Comparison of ENCODE assay signal across 8 cellular contexts in the genomic region with DNA sequence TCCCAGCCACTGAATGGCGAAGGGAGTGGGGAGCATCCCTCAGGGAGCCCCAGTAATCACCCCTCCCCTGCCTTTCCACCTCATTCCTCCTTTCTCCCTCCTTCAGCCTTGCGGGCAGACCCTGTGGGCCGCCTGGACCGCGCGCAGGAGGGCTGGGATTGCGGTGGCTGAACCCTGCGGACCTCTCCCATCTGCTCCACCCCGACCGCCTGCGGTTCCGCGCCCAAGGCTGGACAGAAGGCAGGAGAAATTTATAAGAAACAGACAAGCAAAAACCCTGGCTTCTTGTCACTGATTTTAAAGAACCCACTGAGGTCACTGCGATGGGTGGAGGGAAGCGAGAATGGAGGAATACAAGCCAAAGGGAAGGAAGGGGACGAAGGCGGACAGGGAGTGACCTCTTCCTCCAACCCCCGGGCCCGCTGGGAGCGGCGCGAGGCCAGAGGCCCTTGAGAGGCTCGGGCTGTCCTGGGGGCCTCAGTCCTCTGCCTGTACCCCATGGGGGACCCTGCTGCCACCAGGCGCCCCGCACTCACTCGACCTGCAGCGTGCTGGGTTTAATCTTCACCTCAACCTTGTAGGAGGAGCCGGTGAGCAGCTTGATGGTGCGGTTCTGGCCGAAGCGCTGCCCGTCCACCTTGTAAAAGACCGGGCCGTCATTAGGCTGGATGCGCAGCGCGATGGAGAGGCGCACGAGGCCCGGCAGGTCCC. TPM values are rescaled to one million over a fixed set of nuclear protein-coding genes. Genes with fewer than 3 reads are reported as not detected.
DNase-seq lines count a peak whose midpoint lies in the region; ATAC-seq, FAIRE-seq and TF ChIP-seq lines count a peak whose summit lies in the region.

No MANE protein-coding gene starts in this region.

- peak overlapping the region in 1 of 3 donors; percentile 40 for H3K27ac Mint-ChIP-seq in IgD-negative memory B cell

- no peaks in the 10 kb centered on the region for H3K79me2 ChIP-seq in HepG2 (ENCODE audit: insufficient read depth, low read length)

- no peak for FAIRE-seq in HepG2 (lab: Jason Lieb, UNC)

- no peaks in the 10 kb centered on the region; the same call in 1 of the 2 replicates for H4K20me1 ChIP-seq in HepG2 (ENCODE audit: insufficient read depth, low read length)

- intact Hi-C loops in HepG2 (cut with micrococcal nuclease; ENCODE audit: unreplicated experiment), result no loop called here

- CTCF ChIA-PET in HepG2 (lab: Yijun Ruan, JAX; ENCODE audit: low intra/inter-chr PET ratio, low total read pairs), result no interaction called here

- no peaks in the 10 kb centered on the region for H3K36me3 Mint-ChIP-seq in IgD-negative memory B cell

- peaks cover 5 to 8% (median 7%) of the 10 kb centered on the region in 3 donors for H3K4me1 Mint-ChIP-seq in IgD-negative memory B cell

- peak; percentile 72 for ATAC-seq in HepG2
- ATAC-seq in HG03469 (IDR thresholded peaks at IDR 0.05; ENCODE audit: unreplicated experiment), result no peak

- H3K4me3 Mint-ChIP-seq in IgD-negative memory B cell, result peak overlapping the region; percentile 74 to 96 (median 84)

- no peaks in the 10 kb centered on the region for H3K9me3 ChIP-seq in HepG2 (ENCODE audit: low read length)

- peak overlapping the region; percentile 65 for H3K4me2 ChIP-seq in HepG2 (ENCODE audit: low read depth, low read length)

- H3K27me3 ChIP-seq in HepG2 (ENCODE audit: control insufficient read depth in 1 of 2, insufficient read depth in 2 of 2, low read length in 2 of 2), result peaks cover 9 to 39% of the 10 kb centered on the region in 2 experiments

- no peak overlapping the region for H3K27ac ChIP-seq in HepG2 (ENCODE audit: extremely low read length, insufficient read depth, low read length)

- H3K9ac ChIP-seq in HepG2 (ENCODE audit: insufficient read depth, low read depth, low read length), result no peak overlapping the region

- BruUV-seq in HepG2 (replicated peaks; lab: Mats Ljungman, UMichigan), result no TSS peak

- peaks cover 0 to 2% (median 1%) of the 10 kb centered on the region in 3 donors for H3K9me3 Mint-ChIP-seq in IgD-negative memory B cell

- no peak for TF ChIP-seq EP300 in HepG2 (IDR thresholded peaks at IDR 0.05; ENCODE audit: low read depth in 2 of 2, low read length in 2 of 2)
- no peak for TF ChIP-seq EP300 in HepG2 (CRISPR knock-in tag; IDR thresholded peaks at IDR 0.05; ENCODE audit: borderline replicate concordance)

- no peak overlapping the region for H2AFZ ChIP-seq in HepG2 (ENCODE audit: low read length)

- peak overlapping the region; percentile 12 to 53 (median 26); a peak in 2 of 6 replicates for H3K4me3 ChIP-seq in HepG2 (replicated peaks in 1 of 3; ENCODE audit: insufficient read depth in 1 of 3, low read depth in 2 of 3, low read length in 3 of 3)

- DNase-seq in AG08395 (ENCODE audit: low spot score) (peak; percentile 12), cerebellum (ENCODE audit: low spot score) (peak; percentile 44), HepG2 (ENCODE audit: low spot score) (no peak), superior temporal gyrus (ENCODE audit: extremely low spot score) (peak; percentile 40), dedifferentiated amniotic fluid mesenchymal stem cell (ENCODE audit: extremely low spot score) (no peak)
- DNase-seq in activated CD4-positive, alpha-beta T cell treated with anti-CD3 and anti-CD28 coated beads for 4 hours, result no peak

- TF ChIP-seq POLR2A in HepG2 (IDR thresholded peaks at IDR 0.05; ENCODE audit: insufficient read depth in 1 of 2, low read depth in 2 of 2, low read length in 2 of 2), result no peak

- no peak for TF ChIP-seq RAD21 in HepG2 (CRISPR knock-in tag; IDR thresholded peaks at IDR 0.05)

- peaks cover 21% of the 10 kb centered on the region for H3K27me3 Mint-ChIP-seq in IgD-negative memory B cell

- 60% methylated on average over 26 of the region's 40 CpGs for WGBS in HepG2 (ENCODE audit: low lambda C conversion rate)

- H3K36me3 ChIP-seq in HepG2 (replicated peaks in 1 of 2; ENCODE audit: control insufficient read depth in 1 of 2, insufficient read depth in 2 of 2, low read length in 2 of 2), result no peaks in the 10 kb centered on the region

- POLR2A ChIA-PET in HepG2 (lab: Yijun Ruan, JAX), result no interaction called here

- in situ Hi-C loops in HepG2 (cut with HindIII; ENCODE audit: extremely low pct_ligation_motif_present, low pct_unique_long_range_greater_than_20kb), result no loop called here

- no peak for TF ChIP-seq CTCF in HepG2 (CRISPR knock-in tag; IDR thresholded peaks at IDR 0.05)

- no peaks in the 10 kb centered on the region; the same call in 1 of the 2 replicates for H3K4me1 ChIP-seq in HepG2 (ENCODE audit: insufficient read depth, low read length)

TF ChIP-seq in HepG2, 621 proteins besides CTCF, POLR2A, EP300 and RAD21 (continues in another document):
- no peak for TF ChIP-seq ZUFSP (CRISPR knock-in tag; IDR thresholded peaks at IDR 0.05; ENCODE audit: borderline replicate concordance)

RNA-seq across cellular contexts. Expression of gene CNRIP1, which starts 0.9 kb away (rescaled TPM):
- polyA plus RNA-seq in IgD-negative memory B cell (not detected), HepG2 (2011; rRNA removed) (not detected in 2 replicates)
- total RNA-seq in cerebellum (39.8 TPM), HepG2 (2016; rRNA removed; fragmentation: Illumina TruSeq; extraction: Trizol) (not detected in 2 replicates)
- not detected in 2 replicates for total RNA-seq in HepG2 (2016; cell fraction: cytosol; rRNA removed; fragmentation: Illumina TruSeq; extraction: Trizol; ENCODE audit: low read depth)
- total RNA-seq in HepG2 (2016; cell fraction: insoluble cytoplasmic fraction; rRNA removed; fragmentation: Illumina TruSeq; extraction: Trizol), result not detected in 2 replicates
- not detected in 2 replicates for total RNA-seq in HepG2 (2016; cell fraction: membrane; rRNA removed; fragmentation: Illumina TruSeq; extraction: Trizol)
- total RNA-seq in HepG2 (2016; cell fraction: nucleus; rRNA removed; fragmentation: Illumina TruSeq; extraction: Trizol), result not detected in 2 replicates
- 0.05 TPM in 1 of 2 replicates, not detected in the other for polyA plus RNA-seq in HepG2 (2011; cell fraction: cytosol; rRNA removed)
- not detected in 2 replicates for polyA plus RNA-seq in HepG2 (2011; cell fraction: nucleus; rRNA removed)
- polyA plus RNA-seq in HepG2 (2012), result not detected in 2 replicates
- not detected in 2 replicates for polyA plus RNA-seq in HepG2 (2016; cell fraction: cytosol; fragmentation: Illumina TruSeq; extraction: Trizol; ENCODE audit: low read depth)
- not detected in 2 replicates for polyA plus RNA-seq in HepG2 (2016; cell fraction: insoluble cytoplasmic fraction; fragmentation: Illumina TruSeq; extraction: Trizol; ENCODE audit: low read depth)
- polyA plus RNA-seq in HepG2 (2016; cell fraction: membrane; fragmentation: Illumina TruSeq; extraction: Trizol; ENCODE audit: low read depth), result not detected in 2 replicates
- polyA plus RNA-seq in HepG2 (2016; cell fraction: nucleus; fragmentation: Illumina TruSeq; extraction: Trizol; ENCODE audit: insufficient read depth, low read depth), result not detected in 2 replicates
- 0.44 TPM in 1 of 2 replicates, not detected in the other for polyA minus RNA-seq in HepG2 (2011; rRNA and poly(A)+ RNA removed; ENCODE audit: low replicate concordance)
- polyA minus RNA-seq in HepG2 (2011; cell fraction: cytosol; rRNA and poly(A)+ RNA removed), result not detected in 2 replicates
- polyA minus RNA-seq in HepG2 (2011; cell fraction: nucleus; rRNA and poly(A)+ RNA removed), result not detected in 2 replicates

RNA-seq across cellular contexts. Expression of gene PLEK, which starts 46.2 kb away (rescaled TPM):
- 110 TPM for polyA plus RNA-seq in IgD-negative memory B cell
- total RNA-seq in cerebellum, result 2.7 TPM
- not detected in 2 replicates for total RNA-seq in HepG2 (2016; rRNA removed; fragmentation: Illumina TruSeq; extraction: Trizol)
- total RNA-seq in HepG2 (2016; cell fraction: cytosol; rRNA removed; fragmentation: Illumina TruSeq; extraction: Trizol; ENCODE audit: low read depth), result not detected in 2 replicates
- not detected in 2 replicates for total RNA-seq in HepG2 (2016; cell fraction: insoluble cytoplasmic fraction; rRNA removed; fragmentation: Illumina TruSeq; extraction: Trizol)
- not detected in 2 replicates for total RNA-seq in HepG2 (2016; cell fraction: membrane; rRNA removed; fragmentation: Illumina TruSeq; extraction: Trizol)
- not detected in 2 replicates for total RNA-seq in HepG2 (2016; cell fraction: nucleus; rRNA removed; fragmentation: Illumina TruSeq; extraction: Trizol)
- polyA plus RNA-seq in HepG2 (2011; rRNA removed), result 0.05 TPM in 1 of 2 replicates, not detected in the other
- polyA plus RNA-seq in HepG2 (2011; cell fraction: cytosol; rRNA removed), result 0.04 TPM in 2 replicates
- polyA plus RNA-seq in HepG2 (2011; cell fraction: nucleus; rRNA removed), result 0.12 TPM in 1 of 2 replicates, not detected in the other
- not detected in 2 replicates for polyA plus RNA-seq in HepG2 (2012)
- not detected in 2 replicates for polyA plus RNA-seq in HepG2 (2016; cell fraction: cytosol; fragmentation: Illumina TruSeq; extraction: Trizol; ENCODE audit: low read depth)
- polyA plus RNA-seq in HepG2 (2016; cell fraction: insoluble cytoplasmic fraction; fragmentation: Illumina TruSeq; extraction: Trizol; ENCODE audit: low read depth), result not detected in 2 replicates
- not detected in 2 replicates for polyA plus RNA-seq in HepG2 (2016; cell fraction: membrane; fragmentation: Illumina TruSeq; extraction: Trizol; ENCODE audit: low read depth)
- not detected in 2 replicates for polyA plus RNA-seq in HepG2 (2016; cell fraction: nucleus; fragmentation: Illumina TruSeq; extraction: Trizol; ENCODE audit: insufficient read depth, low read depth)
- polyA minus RNA-seq in HepG2 (2011; rRNA and poly(A)+ RNA removed; ENCODE audit: low replicate concordance), result 0.21 TPM in 1 of 2 replicates, not detected in the other
- not detected in 2 replicates for polyA minus RNA-seq in HepG2 (2011; cell fraction: cytosol; rRNA and poly(A)+ RNA removed)
- not detected in 2 replicates for polyA minus RNA-seq in HepG2 (2011; cell fraction: nucleus; rRNA and poly(A)+ RNA removed)

Comparison
In these comparisons a context has a peak if more than half of its experiments do, and no peak if none do; other contexts are left out.
1. DNase-seq: peak in AG08395 (single experiment), cerebellum (single experiment) and superior temporal gyrus (single experiment); none in HepG2 (single experiment), dedifferentiated amniotic fluid mesenchymal stem cell (single experiment) and activated CD4-positive, alpha-beta T cell treated with anti-CD3 and anti-CD28 coated beads for 4 hours (0 of 2).
2. RNA of gene CNRIP1, which starts 0.9 kb away (total RNA-seq): 39.8 TPM in cerebellum (single experiment); not detected in HepG2; every median in the first group is over 10 times any median in the second.